Comparison of ENCODE assay signal across 1 cellular context in genomic region chr10:45063605-45064231, GRCh38.
TF ChIP-seq lines count a peak whose summit lies in the region.

No MANE protein-coding gene starts in this region.

TF ChIP-seq in K562, 482 proteins besides CTCF, POLR2A, EP300 and RAD21 (continued from another document):
- TF ChIP-seq, protein P1, sequence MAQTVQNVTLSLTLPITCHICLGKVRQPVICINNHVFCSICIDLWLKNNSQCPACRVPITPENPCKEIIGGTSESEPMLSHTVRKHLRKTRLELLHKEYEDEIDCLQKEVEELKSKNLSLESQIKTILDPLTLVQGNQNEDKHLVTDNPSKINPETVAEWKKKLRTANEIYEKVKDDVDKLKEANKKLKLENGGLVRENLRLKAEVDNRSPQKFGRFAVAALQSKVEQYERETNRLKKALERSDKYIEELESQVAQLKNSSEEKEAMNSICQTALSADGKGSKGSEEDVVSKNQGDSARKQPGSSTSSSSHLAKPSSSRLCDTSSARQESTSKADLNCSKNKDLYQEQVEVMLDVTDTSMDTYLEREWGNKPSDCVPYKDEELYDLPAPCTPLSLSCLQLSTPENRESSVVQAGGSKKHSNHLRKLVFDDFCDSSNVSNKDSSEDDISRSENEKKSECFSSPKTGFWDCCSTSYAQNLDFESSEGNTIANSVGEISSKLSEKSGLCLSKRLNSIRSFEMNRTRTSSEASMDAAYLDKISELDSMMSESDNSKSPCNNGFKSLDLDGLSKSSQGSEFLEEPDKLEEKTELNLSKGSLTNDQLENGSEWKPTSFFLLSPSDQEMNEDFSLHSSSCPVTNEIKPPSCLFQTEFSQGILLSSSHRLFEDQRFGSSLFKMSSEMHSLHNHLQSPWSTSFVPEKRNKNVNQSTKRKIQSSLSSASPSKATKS (CRISPR knock-in tag; IDR thresholded peaks at IDR 0.05), result no peak
